23 cellular contexts compared by ENCODE assay signal in genomic region chr15:52106641-52107040, GRCh38. TPM values are rescaled to one million over a fixed set of nuclear protein-coding genes. Genes with fewer than 3 reads are reported as not detected.
"Had no signal": no experiment of that assay in that cellular context is flagged by ENCODE, and none has a peak within 500 bp of the region (broad histone marks: within the 10 kb centered on the region; RNA-seq: fewer than 3 reads in every experiment).

No MANE protein-coding gene starts in this region.

- H3K27me3 ChIP-seq: SJCRH30 had no signal

- H3K36me3 ChIP-seq: SJCRH30 had no signal

- ATAC-seq: Panc1, PC-3, Right ventricle myocardium inferior, SK-N-SH treated with all-trans-retinoic acid at 6 μM for 48 hours had no signal

- H3K4me3 ChIP-seq: SJCRH30 had no signal

- H3K9me3 ChIP-seq: SJCRH30 had no signal

- H3K27ac ChIP-seq: SJCRH30 had no signal

- DNase-seq: KBM-7, NCI-H1048, NCI-H1105 treated with DMSO at 0.1 percent for 48 hours, NCI-H1417 treated with DMSO at 0.1 percent for 48 hours, NCI-H146, NCI-H1694 treated with DMSO at 0.1 percent for 48 hours, NCI-H1930, NCI-H2081, NCI-H2107, NCI-H2227 treated with DMSO at 0.1 percent for 48 hours, NCI-H524, NCI-H526 treated with DMSO at 0.1 percent for 48 hours, NCI-H748 treated with DMSO at 0.1 percent for 48 hours, PC-3, SHP77 treated with DMSO at 0.1 percent for 48 hours, SJCRH30 had no signal

RNA-seq across cellular contexts. Expression of gene BCL2L10, which starts 5.9 kb away (rescaled TPM):
- total RNA-seq: HT1080, MCF 10A, NCI-H460, OCI-LY7, PC-3, Right ventricle myocardium inferior had no signal
